13 cellular contexts compared by ENCODE assay signal in the genomic region with DNA sequence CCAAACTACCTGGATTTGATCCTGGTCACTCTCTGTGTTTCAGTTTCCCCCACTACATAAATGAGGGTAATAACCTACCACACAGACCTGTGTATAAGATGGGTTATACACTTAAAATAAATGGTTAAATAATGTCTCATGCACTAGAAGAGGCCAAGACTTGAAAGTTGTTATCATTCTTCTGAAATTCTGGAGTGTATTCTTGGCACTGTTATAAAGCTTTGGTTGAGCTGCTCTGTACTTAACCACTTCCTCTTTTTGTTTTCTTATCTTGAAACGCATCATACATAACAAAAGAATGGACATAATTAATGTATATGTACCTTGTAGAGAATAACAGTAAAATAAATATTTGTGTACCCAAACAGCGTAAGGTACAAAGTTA.
DNase-seq lines count a peak whose midpoint lies in the region; ATAC-seq and TF ChIP-seq lines count a peak whose summit lies in the region.
"Had no signal": no experiment of that assay in that cellular context is flagged by ENCODE, and none has a peak within 500 bp of the region (broad histone marks: within the 10 kb centered on the region; RNA-seq: fewer than 3 reads in every experiment).

No MANE protein-coding gene starts in this region.

- H3K23ac ChIP-seq in neuronal stem cell (ENCODE audit: low read depth, low read length, poor library complexity), result no peak overlapping the region

- peak overlapping the region; percentile 68 for H3K27ac ChIP-seq in BLaER1
- no peak overlapping the region for H3K27ac ChIP-seq in heart right ventricle
- no peak overlapping the region for H3K27ac ChIP-seq in esophagus squamous epithelium
- H3K27ac ChIP-seq in neuronal stem cell (replicated peaks; ENCODE audit: low read length), result no peak overlapping the region
- H3K27ac ChIP-seq: body of pancreas, transverse colon had no signal

- no peaks in the 10 kb centered on the region for H4K20me1 ChIP-seq in BLaER1

- no peak for ATAC-seq in HG02610 (IDR thresholded peaks at IDR 0.05; ENCODE audit: unreplicated experiment)
- ATAC-seq in heart right ventricle, result no peak
- ATAC-seq: activated T-cell treated with anti-CD3 and anti-CD28 coated beads, Interleukin-2, amount 50 U/mL, for 4 hours; body of pancreas; sciatic nerve had no signal

- H3K9ac ChIP-seq in BLaER1 (no peak overlapping the region), neuronal stem cell (ENCODE audit: low read depth, low read length, poor library complexity) (no peak overlapping the region)

- no peak overlapping the region for H2BK15ac ChIP-seq in neuronal stem cell (ENCODE audit: low read length)

- H4K91ac ChIP-seq in neuronal stem cell (ENCODE audit: low read depth, low read length, poor library complexity), result no peak overlapping the region

- no peak overlapping the region for H2AK5ac ChIP-seq in neuronal stem cell (ENCODE audit: low read depth, low read length)

- DNase-seq in GM19238 (ENCODE audit: insufficient read length, low spot score), result peak; percentile 12
- DNase-seq in NB4 (ENCODE audit: low read depth), result peak; percentile 56
- DNase-seq in astrocyte of the spinal cord (ENCODE audit: low read depth, low spot score), result peak; percentile 83
- DNase-seq in heart right ventricle, result no peak
- no peak for DNase-seq in esophagus squamous epithelium (lab: John Stamatoyannopoulos, UW)
- no peak for DNase-seq in neuronal stem cell (ENCODE audit: low spot score)
- DNase-seq: activated T-cell treated with anti-CD3 and anti-CD28 coated beads, Interleukin-2, amount 50 U/mL, for 4 hours; body of pancreas; NCI-H187; transverse colon had no signal

- H3K4me2 ChIP-seq in BLaER1 (peak overlapping the region; percentile 84), neuronal stem cell (ENCODE audit: insufficient read depth, low read length, poor library complexity, severe bottlenecking) (no peak overlapping the region)

- TF ChIP-seq POLR2A in NB4 (IDR thresholded peaks at IDR 0.05; ENCODE audit: extremely low read depth, insufficient read length) (no peak), esophagus squamous epithelium (IDR thresholded peaks at IDR 0.05) (no peak)

- no peak for TF ChIP-seq CTCF in NB4 (IDR thresholded peaks at IDR 0.05; ENCODE audit: low read depth, low read length)
- TF ChIP-seq CTCF in astrocyte of the spinal cord (IDR thresholded peaks at IDR 0.05; ENCODE audit: low read depth, low read length), result no peak
- TF ChIP-seq CTCF in heart right ventricle (IDR thresholded peaks at IDR 0.05), result no peak
- TF ChIP-seq CTCF in esophagus squamous epithelium (IDR thresholded peaks at IDR 0.05), result no peak

- no peak overlapping the region for H3K18ac ChIP-seq in neuronal stem cell (ENCODE audit: low read length)

- H3K9me3 ChIP-seq in BLaER1 (no peaks in the 10 kb centered on the region; the same call in none of the 2 replicates), heart right ventricle (peaks cover 0 to 2% (median 0%) of the 10 kb centered on the region in 11 donors), esophagus squamous epithelium (no peaks in the 10 kb centered on the region), neuronal stem cell (replicated peaks in 1 of 2; ENCODE audit: control insufficient read depth in 2 of 2, insufficient read depth in 1 of 2, low read depth in 1 of 2, low read length in 2 of 2) (peaks cover 0 to 2% of the 10 kb centered on the region in 2 donors)
- H3K9me3 ChIP-seq: body of pancreas, transverse colon had no signal

- intact Hi-C loops in heart right ventricle (cut with DNase I) (no loop called here), esophagus squamous epithelium (cut with DNase I) (no loop called here)

- H2BK12ac ChIP-seq in neuronal stem cell (ENCODE audit: low read length), result no peak overlapping the region

- no peaks in the 10 kb centered on the region for H3K79me1 ChIP-seq in neuronal stem cell (ENCODE audit: low read depth, low read length)

- no peaks in the 10 kb centered on the region for H3K27me3 ChIP-seq in BLaER1
- no peaks in the 10 kb centered on the region for H3K27me3 ChIP-seq in heart right ventricle
- no peaks in the 10 kb centered on the region for H3K27me3 ChIP-seq in esophagus squamous epithelium
- H3K27me3 ChIP-seq in neuronal stem cell (ENCODE audit: control insufficient read depth in 3 of 3, insufficient read depth in 3 of 3, low read depth in 1 of 3, low read length in 3 of 3), result no peaks in the 10 kb centered on the region
- H3K27me3 ChIP-seq: body of pancreas, transverse colon had no signal

- H3K4me1 ChIP-seq in BLaER1 (peaks cover 77% of the 10 kb centered on the region), heart right ventricle (peaks cover 0 to 34% (median 16%) of the 10 kb centered on the region in 9 donors), esophagus squamous epithelium (peaks cover 0 to 22% (median 0%) of the 10 kb centered on the region in 3 donors), neuronal stem cell (ENCODE audit: control insufficient read depth in 2 of 2, insufficient read depth in 1 of 2, low read depth in 1 of 2, low read length in 2 of 2) (no peaks in the 10 kb centered on the region)
- H3K4me1 ChIP-seq: body of pancreas had no signal

- no peak overlapping the region for H2AFZ ChIP-seq in neuronal stem cell (ENCODE audit: low read length)

- in situ Hi-C loops in astrocyte of the spinal cord (cut with HindIII; ENCODE audit: low sequenced_read_pairs), result no loop called here

- H3K4ac ChIP-seq in neuronal stem cell (ENCODE audit: low read length), result no peak overlapping the region

- H3K4me3 ChIP-seq in BLaER1, result peak overlapping the region; percentile 20; the same call in 1 of the 2 replicates
- H3K4me3 ChIP-seq in NB4 (ENCODE audit: low read depth, low read length), result no peak overlapping the region
- H3K4me3 ChIP-seq in astrocyte of the spinal cord (ENCODE audit: low read depth, low read length), result no peak overlapping the region
- H3K4me3 ChIP-seq in heart right ventricle, result no peak overlapping the region
- H3K4me3 ChIP-seq in esophagus squamous epithelium, result no peak overlapping the region
- H3K4me3 ChIP-seq in neuronal stem cell (ENCODE audit: low read length in 2 of 2), result no peak overlapping the region
- H3K4me3 ChIP-seq: body of pancreas, transverse colon had no signal

- 0 out of 2 replicates have a peak, but pooled peaks cover 2% of the 10 kb centered on the region for H3K36me3 ChIP-seq in BLaER1
- no peaks in the 10 kb centered on the region for H3K36me3 ChIP-seq in heart right ventricle
- no peaks in the 10 kb centered on the region for H3K36me3 ChIP-seq in esophagus squamous epithelium
- no peaks in the 10 kb centered on the region for H3K36me3 ChIP-seq in neuronal stem cell (replicated peaks in 1 of 2; ENCODE audit: control insufficient read depth in 2 of 2, insufficient read depth in 2 of 2, low read length in 2 of 2)
- H3K36me3 ChIP-seq: transverse colon had no signal

- H4K8ac ChIP-seq in neuronal stem cell (ENCODE audit: low read depth, low read length), result no peak overlapping the region

- no peak overlapping the region for H2BK120ac ChIP-seq in neuronal stem cell (ENCODE audit: low read depth, low read length)

- no peak overlapping the region for H3K14ac ChIP-seq in neuronal stem cell (ENCODE audit: low read length)

- WGBS in heart right ventricle, 2 donors, result 53 to 61% methylated on average over 2 of the region's 2 CpGs
- 20 to 34% methylated on average over 2 of the region's 2 CpGs for WGBS in esophagus squamous epithelium, 2 donors
- WGBS in neuronal stem cell (ENCODE audit: extremely low coverage in 2 of 2, insufficient read length in 2 of 2, insufficient replicate concordance in 1 of 2), 2 donors, result no CpG with 5 or more reads among the region's 2 CpGs

- H2BK5ac ChIP-seq in neuronal stem cell (ENCODE audit: low read length), result no peak overlapping the region

Comparison
In these comparisons a context has a peak if more than half of its experiments do, and no peak if none do; other contexts are left out.
1. DNase-seq: peak in GM19238 (single experiment), NB4 (single experiment) and astrocyte of the spinal cord (single experiment); none in heart right ventricle (0 of 2), esophagus squamous epithelium (single experiment) and neuronal stem cell (single experiment).